In the genomic region with DNA sequence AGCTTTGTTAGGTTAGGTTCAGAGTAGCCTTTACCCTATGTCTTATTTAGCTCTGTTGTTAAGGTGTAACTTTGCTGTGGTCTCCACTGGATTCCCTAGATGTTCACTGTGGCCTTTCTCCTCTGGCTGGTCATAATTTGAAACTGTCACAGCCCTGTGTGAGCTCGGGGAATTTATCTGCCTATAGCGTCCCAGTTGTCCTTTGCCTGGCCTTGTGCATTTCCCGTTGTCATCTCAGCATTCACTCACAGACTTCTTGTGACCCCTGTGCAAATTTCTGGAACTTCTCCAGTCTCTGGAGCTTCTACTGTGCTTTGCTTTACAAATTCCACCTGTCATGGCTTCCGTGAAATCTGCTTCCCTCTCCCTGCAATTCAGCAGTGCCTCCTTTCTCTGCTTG, we compare ENCODE assay signal across 18 cellular contexts.
DNase-seq lines count a peak whose midpoint lies in the region; ATAC-seq and TF ChIP-seq lines count a peak whose summit lies in the region.
"Had no signal": no experiment of that assay in that cellular context is flagged by ENCODE, and none has a peak within 500 bp of the region (broad histone marks: within the 10 kb centered on the region; RNA-seq: fewer than 3 reads in every experiment).

No MANE protein-coding gene starts in this region.

- no TSS peak for BruUV-seq in Panc1 (replicated peaks; lab: Mats Ljungman, UMichigan)

- peaks cover 30% of the 10 kb centered on the region for H3K36me3 Mint-ChIP-seq in GM23338 (ENCODE audit: low read depth)

- TF ChIP-seq CTCF in left ventricle myocardium inferior (IDR thresholded peaks at IDR 0.05; ENCODE audit: borderline replicate concordance) (no peak), GM23338 (conservative IDR thresholded peaks at IDR 0.05; ENCODE audit: low read depth in 2 of 2) (no peak), Panc1 (IDR thresholded peaks at IDR 0.05) (no peak), right lobe of liver (IDR thresholded peaks at IDR 0.05) (no peak)

- no peaks in the 10 kb centered on the region for H3K9me3 Mint-ChIP-seq in GM23338
- H3K9me3 Mint-ChIP-seq: CD4-positive, alpha-beta memory T cell had no signal

- in situ Hi-C loops in Panc1 (cut with HindIII; ENCODE audit: low pct_unique_long_range_greater_than_20kb, low sequenced_read_pairs) = no loop called here

- intact Hi-C loops in left ventricle myocardium inferior (cut with micrococcal nuclease) (no loop called here), Right ventricle myocardium inferior (cut with DNase I) (no loop called here), Panc1 (cut with micrococcal nuclease; ENCODE audit: unreplicated experiment) (no loop called here), right lobe of liver (cut with DNase I) (no loop called here)

- 75% methylated on average over 4 of the region's 4 CpGs for WGBS in right lobe of liver (ENCODE audit: insufficient coverage, low coverage, low lambda C conversion rate, missing lambda C conversion rate)

- CTCF ChIA-PET in Panc1 (lab: Charles Lee) = no interaction called here

- peaks cover 7% of the 10 kb centered on the region for H3K9me3 ChIP-seq in left ventricle myocardium inferior (replicated peaks)
- H3K9me3 ChIP-seq in Panc1 (ENCODE audit: control insufficient read depth, insufficient read depth, low read depth, low read length) = no peaks in the 10 kb centered on the region
- no peaks in the 10 kb centered on the region for H3K9me3 ChIP-seq in right lobe of liver
- H3K9me3 ChIP-seq: BLaER1, HAP-1 had no signal

- H3K27ac Mint-ChIP-seq in GM23338 = peak overlapping the region; percentile 38
- H3K27ac Mint-ChIP-seq: IgD-negative memory B cell had no signal

- H3F3A ChIP-seq in GM23338 (replicated peaks; ENCODE audit: low read depth) = no peaks in the 10 kb centered on the region

- H3K4me3 ChIP-seq in left ventricle myocardium inferior (no peak overlapping the region), GM23338 (no peak overlapping the region), Panc1 (ENCODE audit: low read depth in 2 of 2, low read length in 2 of 2) (no peak overlapping the region), right lobe of liver (no peak overlapping the region)
- H3K4me3 ChIP-seq: BLaER1, HAP-1 had no signal

- POLR2A ChIA-PET in Panc1 (lab: Charles Lee) = no interaction called here

- peaks cover 2% of the 10 kb centered on the region for H3K27me3 Mint-ChIP-seq in GM23338 (ENCODE audit: insufficient read depth, low read depth, poor library complexity)
- H3K27me3 Mint-ChIP-seq: IgD-negative memory B cell had no signal

- H4K20me1 ChIP-seq in GM23338 (replicated peaks; ENCODE audit: insufficient read depth) = peaks cover 21% of the 10 kb centered on the region
- H4K20me1 ChIP-seq: BLaER1 had no signal

- H3K9me2 ChIP-seq in GM23338 (ENCODE audit: insufficient read depth) = no peaks in the 10 kb centered on the region

- H3K27ac ChIP-seq in left ventricle myocardium inferior (replicated peaks) = peak overlapping the region; percentile 31
- no peak overlapping the region for H3K27ac ChIP-seq in GM23338 (ENCODE audit: low read depth)
- peak overlapping the region; percentile 34; the same call in 1 of the 2 replicates for H3K27ac ChIP-seq in Panc1 (ENCODE audit: low read length)
- no peak overlapping the region for H3K27ac ChIP-seq in right lobe of liver
- H3K27ac ChIP-seq: BLaER1, HL-60 had no signal

- H3K4me3 Mint-ChIP-seq in GM23338 = no peak overlapping the region
- H3K4me3 Mint-ChIP-seq: CD14-positive monocyte; CD4-positive, alpha-beta memory T cell; IgD-negative memory B cell had no signal

- no peak overlapping the region for H2AFZ ChIP-seq in GM23338

- TF ChIP-seq POLR2A in right lobe of liver (IDR thresholded peaks at IDR 0.05) = no peak

- no peak overlapping the region for H3K4me2 ChIP-seq in GM23338
- H3K4me2 ChIP-seq: BLaER1 had no signal

- peaks cover 19% of the 10 kb centered on the region for H3K36me3 ChIP-seq in left ventricle myocardium inferior
- H3K36me3 ChIP-seq in GM23338 (ENCODE audit: insufficient read depth) = peaks cover 8% of the 10 kb centered on the region
- no peaks in the 10 kb centered on the region for H3K36me3 ChIP-seq in Panc1 (ENCODE audit: control insufficient read depth, insufficient read depth, low read length)
- no peaks in the 10 kb centered on the region for H3K36me3 ChIP-seq in right lobe of liver
- H3K36me3 ChIP-seq: BLaER1 had no signal

- peaks cover 82% of the 10 kb centered on the region for H3K79me2 ChIP-seq in GM23338 (replicated peaks; ENCODE audit: insufficient read depth)

- H3K4me1 ChIP-seq in left ventricle myocardium inferior (peaks cover 20% of the 10 kb centered on the region), GM23338 (ENCODE audit: insufficient read depth) (peaks cover 19% of the 10 kb centered on the region), Panc1 (ENCODE audit: control insufficient read depth, insufficient read depth, low read length) (no peaks in the 10 kb centered on the region; the same call in none of the 2 replicates), right lobe of liver (peaks cover 0 to 8% (median 3%) of the 10 kb centered on the region in 4 donors)
- H3K4me1 ChIP-seq: BLaER1, HAP-1 had no signal

- no peak for ATAC-seq in Right ventricle myocardium inferior
- ATAC-seq in GM23338 = no peak
- no peak for ATAC-seq in Panc1
- peak; percentile 58 to 79 (median 70) for ATAC-seq in right lobe of liver
- ATAC-seq in GM21528 (IDR thresholded peaks at IDR 0.05; ENCODE audit: low FRiP score, unreplicated experiment) = no peak

- H3K27me3 ChIP-seq in left ventricle myocardium inferior (ENCODE audit: low read depth) (no peaks in the 10 kb centered on the region), GM23338 (ENCODE audit: insufficient read depth) (no peaks in the 10 kb centered on the region), Panc1 (ENCODE audit: control insufficient read depth, insufficient read depth, low read length) (no peaks in the 10 kb centered on the region), right lobe of liver (no peaks in the 10 kb centered on the region)
- H3K27me3 ChIP-seq: BLaER1 had no signal

- DNase-seq in left ventricle myocardium inferior (no peak), Right ventricle myocardium inferior (ENCODE audit: missing footprints) (no peak), GM23338 (ENCODE audit: low spot score) (no peak), Panc1 (ENCODE audit: low read depth, low spot score) (no peak), right lobe of liver (no peak), NCI-H774 (lab: John Stamatoyannopoulos, UW) (no peak), NCI-H2081 treated with DMSO at 0.1 percent for 48 hours (lab: John Stamatoyannopoulos, UW) (no peak)
- DNase-seq: 8988T; CD4-positive, alpha-beta memory T cell; DMS153; DMS79; GDM1 had no signal

- H3K4me1 Mint-ChIP-seq in GM23338 = peaks cover 36% of the 10 kb centered on the region
- H3K4me1 Mint-ChIP-seq: CD4-positive, alpha-beta memory T cell; IgD-negative memory B cell had no signal

TF ChIP-seq in GM23338, 12 proteins besides CTCF, POLR2A, EP300 and RAD21 (continues in another document):
- no peak for TF ChIP-seq CREB1 (CRISPR knock-in tag; IDR thresholded peaks at IDR 0.05; ENCODE audit: low read depth)
- no peak for TF ChIP-seq STAT1 (IDR thresholded peaks at IDR 0.05; ENCODE audit: unreplicated experiment)
- TF ChIP-seq POLR2AphosphoS5 (IDR thresholded peaks at IDR 0.05; ENCODE audit: low read depth) = no peak
- TF ChIP-seq, protein P1, sequence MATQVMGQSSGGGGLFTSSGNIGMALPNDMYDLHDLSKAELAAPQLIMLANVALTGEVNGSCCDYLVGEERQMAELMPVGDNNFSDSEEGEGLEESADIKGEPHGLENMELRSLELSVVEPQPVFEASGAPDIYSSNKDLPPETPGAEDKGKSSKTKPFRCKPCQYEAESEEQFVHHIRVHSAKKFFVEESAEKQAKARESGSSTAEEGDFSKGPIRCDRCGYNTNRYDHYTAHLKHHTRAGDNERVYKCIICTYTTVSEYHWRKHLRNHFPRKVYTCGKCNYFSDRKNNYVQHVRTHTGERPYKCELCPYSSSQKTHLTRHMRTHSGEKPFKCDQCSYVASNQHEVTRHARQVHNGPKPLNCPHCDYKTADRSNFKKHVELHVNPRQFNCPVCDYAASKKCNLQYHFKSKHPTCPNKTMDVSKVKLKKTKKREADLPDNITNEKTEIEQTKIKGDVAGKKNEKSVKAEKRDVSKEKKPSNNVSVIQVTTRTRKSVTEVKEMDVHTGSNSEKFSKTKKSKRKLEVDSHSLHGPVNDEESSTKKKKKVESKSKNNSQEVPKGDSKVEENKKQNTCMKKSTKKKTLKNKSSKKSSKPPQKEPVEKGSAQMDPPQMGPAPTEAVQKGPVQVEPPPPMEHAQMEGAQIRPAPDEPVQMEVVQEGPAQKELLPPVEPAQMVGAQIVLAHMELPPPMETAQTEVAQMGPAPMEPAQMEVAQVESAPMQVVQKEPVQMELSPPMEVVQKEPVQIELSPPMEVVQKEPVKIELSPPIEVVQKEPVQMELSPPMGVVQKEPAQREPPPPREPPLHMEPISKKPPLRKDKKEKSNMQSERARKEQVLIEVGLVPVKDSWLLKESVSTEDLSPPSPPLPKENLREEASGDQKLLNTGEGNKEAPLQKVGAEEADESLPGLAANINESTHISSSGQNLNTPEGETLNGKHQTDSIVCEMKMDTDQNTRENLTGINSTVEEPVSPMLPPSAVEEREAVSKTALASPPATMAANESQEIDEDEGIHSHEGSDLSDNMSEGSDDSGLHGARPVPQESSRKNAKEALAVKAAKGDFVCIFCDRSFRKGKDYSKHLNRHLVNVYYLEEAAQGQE (IDR thresholded peaks at IDR 0.05; ENCODE audit: unreplicated experiment) = no peak
- TF ChIP-seq EZH2phosphoT487 (IDR thresholded peaks at IDR 0.05; ENCODE audit: unreplicated experiment) = no peak
- no peak for TF ChIP-seq ZNF114 (CRISPR knock-in tag; IDR thresholded peaks at IDR 0.05)
- TF ChIP-seq, protein P2, sequence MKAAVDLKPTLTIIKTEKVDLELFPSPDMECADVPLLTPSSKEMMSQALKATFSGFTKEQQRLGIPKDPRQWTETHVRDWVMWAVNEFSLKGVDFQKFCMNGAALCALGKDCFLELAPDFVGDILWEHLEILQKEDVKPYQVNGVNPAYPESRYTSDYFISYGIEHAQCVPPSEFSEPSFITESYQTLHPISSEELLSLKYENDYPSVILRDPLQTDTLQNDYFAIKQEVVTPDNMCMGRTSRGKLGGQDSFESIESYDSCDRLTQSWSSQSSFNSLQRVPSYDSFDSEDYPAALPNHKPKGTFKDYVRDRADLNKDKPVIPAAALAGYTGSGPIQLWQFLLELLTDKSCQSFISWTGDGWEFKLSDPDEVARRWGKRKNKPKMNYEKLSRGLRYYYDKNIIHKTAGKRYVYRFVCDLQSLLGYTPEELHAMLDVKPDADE (IDR thresholded peaks at IDR 0.05) = no peak
- TF ChIP-seq EZH2 (IDR thresholded peaks at IDR 0.05; ENCODE audit: low read depth, unreplicated experiment) = no peak
- TF ChIP-seq ZNF331 (CRISPR knock-in tag; IDR thresholded peaks at IDR 0.05; ENCODE audit: low read depth) = no peak
- TF ChIP-seq NANOG (IDR thresholded peaks at IDR 0.05; ENCODE audit: borderline replicate concordance) = no peak

Comparison
In these comparisons a context has a peak if more than half of its experiments do, and no peak if none do; other contexts are left out.
1. H3K27ac ChIP-seq: peak in left ventricle myocardium inferior (single experiment) and Panc1 (single experiment); none in GM23338 (single experiment) and right lobe of liver (0 of 3).
2. ATAC-seq: peak in right lobe of liver (4 of 4); none in Right ventricle myocardium inferior (single experiment), GM23338 (single experiment), Panc1 (single experiment) and GM21528 (single experiment).